In the genomic region with DNA sequence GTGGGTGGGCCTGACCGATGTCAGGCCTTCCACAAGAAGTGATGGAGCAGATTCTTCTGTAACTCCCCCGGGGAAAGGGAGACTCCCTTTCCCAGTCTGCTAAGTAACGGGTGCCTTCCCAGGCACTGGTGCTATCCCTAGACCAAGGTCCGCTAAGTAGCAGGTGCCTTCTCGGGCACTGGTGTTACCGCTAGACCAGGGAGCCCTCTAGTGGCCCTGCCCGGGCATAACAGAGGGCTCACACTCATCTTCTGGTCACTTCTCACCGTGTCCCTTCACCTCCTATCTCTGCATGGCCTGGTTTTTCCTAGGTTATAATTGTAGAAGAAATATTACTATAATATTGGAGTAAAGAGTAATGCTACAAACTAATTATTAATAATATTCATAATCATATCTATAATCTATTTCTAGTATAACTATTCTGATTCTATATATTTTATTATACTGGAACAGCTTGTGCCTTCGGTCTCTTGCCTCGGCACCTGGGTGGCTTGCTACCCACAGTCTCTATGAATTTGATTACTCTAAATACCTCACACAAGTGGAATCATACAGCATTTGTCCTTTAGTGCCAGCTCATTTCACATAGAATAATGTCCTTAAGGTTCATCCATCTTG, we compare ENCODE assay signal across 9 cellular contexts.
DNase-seq lines count a peak whose midpoint lies in the region; ATAC-seq and TF ChIP-seq lines count a peak whose summit lies in the region.
"Had no signal": no experiment of that assay in that cellular context is flagged by ENCODE, and none has a peak within 500 bp of the region (broad histone marks: within the 10 kb centered on the region; RNA-seq: fewer than 3 reads in every experiment).

No MANE protein-coding gene starts in this region.

- TF ChIP-seq CTCF in right lobe of liver (IDR thresholded peaks at IDR 0.05): peak; percentile 86 to 96 (median 96)

- H3K36me3 ChIP-seq in right lobe of liver: no peaks in the 10 kb centered on the region
- H3K36me3 ChIP-seq: BLaER1 treated with 17β-estradiol and CSF1 and Interleukin-3, amounts not matched to agents 10 nM and 100 nM had no signal

- intact Hi-C loops in right lobe of liver (cut with DNase I): no loop called here

- H3K27me3 ChIP-seq in right lobe of liver: no peaks in the 10 kb centered on the region
- H3K27me3 ChIP-seq: BLaER1 treated with 17β-estradiol and CSF1 and Interleukin-3, amounts not matched to agents 10 nM and 100 nM had no signal

- H3K9me3 ChIP-seq in right lobe of liver: no peaks in the 10 kb centered on the region
- H3K9me3 ChIP-seq: BLaER1 treated with 17β-estradiol and CSF1 and Interleukin-3, amounts not matched to agents 10 nM and 100 nM had no signal

- WGBS in right lobe of liver (ENCODE audit: insufficient coverage, low coverage, low lambda C conversion rate, missing lambda C conversion rate): 28% methylated on average over 10 of the region's 10 CpGs

- H3K4me3 ChIP-seq in right lobe of liver: no peak overlapping the region
- H3K4me3 ChIP-seq: BLaER1 treated with 17β-estradiol and CSF1 and Interleukin-3, amounts not matched to agents 10 nM and 100 nM had no signal

- H3K4me1 ChIP-seq in right lobe of liver: no peaks in the 10 kb centered on the region

- ATAC-seq in GM19463 (IDR thresholded peaks at IDR 0.05; ENCODE audit: unreplicated experiment) (peak; percentile 69), HG03521 (IDR thresholded peaks at IDR 0.05; ENCODE audit: unreplicated experiment) (peak; percentile 55), right lobe of liver (peak; percentile 92 to 98 (median 96))

- TF ChIP-seq POLR2A in right lobe of liver (IDR thresholded peaks at IDR 0.05): no peak

- H3K27ac ChIP-seq in right lobe of liver (no peak overlapping the region), substantia nigra (ENCODE audit: low read depth, low read length, poor library complexity, severe bottlenecking) (no peak overlapping the region)
- H3K27ac ChIP-seq: BLaER1 treated with 17β-estradiol and CSF1 and Interleukin-3, amounts not matched to agents 10 nM and 100 nM had no signal

- DNase-seq in NCI-H1417 (lab: John Stamatoyannopoulos, UW) (peak in 2 of 3 experiments; percentile 1 to 51), NCI-H1417 treated with DMSO at 0.1 percent for 48 hours (lab: John Stamatoyannopoulos, UW) (no peak), OCI-M2 (lab: John Stamatoyannopoulos, UW; ENCODE audit: unreplicated experiment) (peak; percentile 7), cerebellum (ENCODE audit: low spot score) (peak; percentile 3), right lobe of liver (peak; percentile 77 to 80 (median 80)), substantia nigra (lab: John Stamatoyannopoulos, UW) (peak in 34 of 49 donors; percentile 0 to 66 (median 24))
